In genomic region chr5:135660826-135661555, GRCh38 we compare ENCODE assay signal across 2 cellular contexts.
TF ChIP-seq lines count a peak whose summit lies in the region.

No MANE protein-coding gene starts in this region.

TF ChIP-seq in HepG2, 621 proteins besides CTCF, POLR2A, EP300 and RAD21 (continued from another document):
- no peak for TF ChIP-seq ZNF770 (CRISPR knock-in tag; IDR thresholded peaks at IDR 0.05)
- no peak for TF ChIP-seq ZNF292 (CRISPR knock-in tag; IDR thresholded peaks at IDR 0.05; ENCODE audit: borderline replicate concordance, low read depth)
- no peak for TF ChIP-seq SMYD3 (CRISPR knock-in tag; IDR thresholded peaks at IDR 0.05)
- no peak for TF ChIP-seq NONO (IDR thresholded peaks at IDR 0.05)
- TF ChIP-seq NONO (CRISPR knock-in tag; conservative IDR thresholded peaks at IDR 0.05), result no peak
- TF ChIP-seq MEIS1 (CRISPR knock-in tag; IDR thresholded peaks at IDR 0.05; ENCODE audit: borderline replicate concordance), result no peak
- TF ChIP-seq RBFOX2 (IDR thresholded peaks at IDR 0.05; ENCODE audit: low read depth, low read length), result no peak
- TF ChIP-seq ZNF776 (CRISPR knock-in tag; IDR thresholded peaks at IDR 0.05), result no peak
- no peak for TF ChIP-seq HOXA9 (CRISPR knock-in tag; IDR thresholded peaks at IDR 0.05; ENCODE audit: borderline replicate concordance)
- TF ChIP-seq, protein P1, sequence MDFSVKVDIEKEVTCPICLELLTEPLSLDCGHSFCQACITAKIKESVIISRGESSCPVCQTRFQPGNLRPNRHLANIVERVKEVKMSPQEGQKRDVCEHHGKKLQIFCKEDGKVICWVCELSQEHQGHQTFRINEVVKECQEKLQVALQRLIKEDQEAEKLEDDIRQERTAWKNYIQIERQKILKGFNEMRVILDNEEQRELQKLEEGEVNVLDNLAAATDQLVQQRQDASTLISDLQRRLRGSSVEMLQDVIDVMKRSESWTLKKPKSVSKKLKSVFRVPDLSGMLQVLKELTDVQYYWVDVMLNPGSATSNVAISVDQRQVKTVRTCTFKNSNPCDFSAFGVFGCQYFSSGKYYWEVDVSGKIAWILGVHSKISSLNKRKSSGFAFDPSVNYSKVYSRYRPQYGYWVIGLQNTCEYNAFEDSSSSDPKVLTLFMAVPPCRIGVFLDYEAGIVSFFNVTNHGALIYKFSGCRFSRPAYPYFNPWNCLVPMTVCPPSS (IDR thresholded peaks at IDR 0.05), result no peak
- TF ChIP-seq, protein P2, sequence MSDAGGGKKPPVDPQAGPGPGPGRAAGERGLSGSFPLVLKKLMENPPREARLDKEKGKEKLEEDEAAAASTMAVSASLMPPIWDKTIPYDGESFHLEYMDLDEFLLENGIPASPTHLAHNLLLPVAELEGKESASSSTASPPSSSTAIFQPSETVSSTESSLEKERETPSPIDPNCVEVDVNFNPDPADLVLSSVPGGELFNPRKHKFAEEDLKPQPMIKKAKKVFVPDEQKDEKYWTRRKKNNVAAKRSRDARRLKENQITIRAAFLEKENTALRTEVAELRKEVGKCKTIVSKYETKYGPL (CRISPR knock-in tag; IDR thresholded peaks at IDR 0.05), result no peak
- TF ChIP-seq ZNF251 (CRISPR knock-in tag; IDR thresholded peaks at IDR 0.05), result no peak
- TF ChIP-seq SRSF4 (IDR thresholded peaks at IDR 0.05; ENCODE audit: low read depth, low read length, poor library complexity, severe bottlenecking), result no peak
- no peak for TF ChIP-seq SRY (CRISPR knock-in tag; IDR thresholded peaks at IDR 0.05)
- TF ChIP-seq, protein P3, sequence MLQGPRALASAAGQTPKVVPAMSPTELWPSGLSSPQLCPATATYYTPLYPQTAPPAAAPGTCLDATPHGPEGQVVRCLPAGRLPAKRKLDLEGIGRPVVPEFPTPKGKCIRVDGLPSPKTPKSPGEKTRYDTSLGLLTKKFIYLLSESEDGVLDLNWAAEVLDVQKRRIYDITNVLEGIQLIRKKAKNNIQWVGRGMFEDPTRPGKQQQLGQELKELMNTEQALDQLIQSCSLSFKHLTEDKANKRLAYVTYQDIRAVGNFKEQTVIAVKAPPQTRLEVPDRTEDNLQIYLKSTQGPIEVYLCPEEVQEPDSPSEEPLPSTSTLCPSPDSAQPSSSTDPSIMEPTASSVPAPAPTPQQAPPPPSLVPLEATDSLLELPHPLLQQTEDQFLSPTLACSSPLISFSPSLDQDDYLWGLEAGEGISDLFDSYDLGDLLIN (CRISPR knock-in tag; IDR thresholded peaks at IDR 0.05; ENCODE audit: borderline replicate concordance), result no peak
- no peak for TF ChIP-seq NFE2L2 (IDR thresholded peaks at IDR 0.05; ENCODE audit: low read length)
- no peak for TF ChIP-seq ZNF775 (CRISPR knock-in tag; IDR thresholded peaks at IDR 0.05; ENCODE audit: borderline replicate concordance)

TF ChIP-seq in WTC11, 78 proteins besides CTCF, POLR2A, EP300 and RAD21:
- TF ChIP-seq, protein P4, sequence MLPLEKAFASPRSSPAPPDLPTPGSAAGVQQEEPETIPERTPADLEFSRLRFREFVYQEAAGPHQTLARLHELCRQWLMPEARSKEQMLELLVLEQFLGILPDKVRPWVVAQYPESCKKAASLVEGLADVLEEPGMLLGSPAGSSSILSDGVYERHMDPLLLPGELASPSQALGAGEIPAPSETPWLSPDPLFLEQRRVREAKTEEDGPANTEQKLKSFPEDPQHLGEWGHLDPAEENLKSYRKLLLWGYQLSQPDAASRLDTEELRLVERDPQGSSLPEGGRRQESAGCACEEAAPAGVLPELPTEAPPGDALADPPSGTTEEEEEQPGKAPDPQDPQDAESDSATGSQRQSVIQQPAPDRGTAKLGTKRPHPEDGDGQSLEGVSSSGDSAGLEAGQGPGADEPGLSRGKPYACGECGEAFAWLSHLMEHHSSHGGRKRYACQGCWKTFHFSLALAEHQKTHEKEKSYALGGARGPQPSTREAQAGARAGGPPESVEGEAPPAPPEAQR (CRISPR knock-in tag; IDR thresholded peaks at IDR 0.05), result no peak
- TF ChIP-seq ZNF263 (CRISPR knock-in tag; IDR thresholded peaks at IDR 0.05; ENCODE audit: low read depth), result no peak
- TF ChIP-seq CREM (CRISPR knock-in tag; IDR thresholded peaks at IDR 0.05), result no peak
- TF ChIP-seq MXD4 (CRISPR knock-in tag; IDR thresholded peaks at IDR 0.05; ENCODE audit: borderline replicate concordance), result no peak
- TF ChIP-seq, protein P5, sequence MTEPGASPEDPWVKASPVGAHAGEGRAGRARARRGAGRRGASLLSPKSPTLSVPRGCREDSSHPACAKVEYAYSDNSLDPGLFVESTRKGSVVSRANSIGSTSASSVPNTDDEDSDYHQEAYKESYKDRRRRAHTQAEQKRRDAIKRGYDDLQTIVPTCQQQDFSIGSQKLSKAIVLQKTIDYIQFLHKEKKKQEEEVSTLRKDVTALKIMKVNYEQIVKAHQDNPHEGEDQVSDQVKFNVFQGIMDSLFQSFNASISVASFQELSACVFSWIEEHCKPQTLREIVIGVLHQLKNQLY (CRISPR knock-in tag; IDR thresholded peaks at IDR 0.05), result no peak
- TF ChIP-seq RELA (CRISPR knock-in tag; IDR thresholded peaks at IDR 0.05; ENCODE audit: borderline replicate concordance), result no peak
- TF ChIP-seq FOXP1 (CRISPR knock-in tag; IDR thresholded peaks at IDR 0.05; ENCODE audit: borderline replicate concordance), result no peak
- TF ChIP-seq ZNF121 (CRISPR knock-in tag; IDR thresholded peaks at IDR 0.05), result no peak
- TF ChIP-seq NR3C1 (CRISPR knock-in tag; conservative IDR thresholded peaks at IDR 0.05; ENCODE audit: low read depth), result no peak
- no peak for TF ChIP-seq E2F4 (CRISPR knock-in tag; IDR thresholded peaks at IDR 0.05; ENCODE audit: borderline replicate concordance, low read depth)
